Comparison of ENCODE assay signal across 16 cellular contexts in genomic region chr9:120980951-120981350, GRCh38.
"Had no signal": no experiment of that assay in that cellular context is flagged by ENCODE, and none has a peak within 500 bp of the region (broad histone marks: within the 10 kb centered on the region; RNA-seq: fewer than 3 reads in every experiment).

No MANE protein-coding gene starts in this region.

- H3K4me1 Mint-ChIP-seq: activated naive CD8-positive, alpha-beta T cell treated with anti-CD3 and anti-CD28 coated beads for 36 hours; immature natural killer cell had no signal

- H3K4me1 ChIP-seq: transverse colon had no signal

- H3K36me3 Mint-ChIP-seq: activated CD4-positive, alpha-beta memory T cell treated with anti-CD3 and anti-CD28 coated beads for 36 hours; activated naive CD8-positive, alpha-beta T cell treated with anti-CD3 and anti-CD28 coated beads for 36 hours; immature natural killer cell; naive thymus-derived CD8-positive, alpha-beta T cell had no signal

- H3K9me3 Mint-ChIP-seq: activated CD4-positive, alpha-beta memory T cell treated with anti-CD3 and anti-CD28 coated beads for 36 hours; activated naive CD8-positive, alpha-beta T cell treated with anti-CD3 and anti-CD28 coated beads for 36 hours; activated T-cell treated with anti-CD3 and anti-CD28 coated beads, Interleukin-2, amount 50 U/mL, for 4 hours; immature natural killer cell; naive thymus-derived CD8-positive, alpha-beta T cell had no signal

- DNase-seq: activated CD4-positive, alpha-beta memory T cell treated with anti-CD3 and anti-CD28 coated beads for 36 hours; activated effector memory CD4-positive, alpha-beta T cell treated with anti-CD3 and anti-CD28 coated beads, Interleukin-2, amount 50 U/mL, for 16 hours; activated naive CD8-positive, alpha-beta T cell treated with anti-CD3 and anti-CD28 coated beads for 36 hours; activated T-cell treated with anti-CD3 and anti-CD28 coated beads, Interleukin-2, amount 50 U/mL, for 4 hours; anterior cingulate cortex; cerebellar nuclear complex; hypothalamus; left colon; mucosa of descending colon; stimulated activated CD4-positive, alpha-beta T cell treated with anti-CD3 and anti-CD28 coated beads, Interleukin-2, amount 100 ng/mL, for 24 hours; substantia nigra; transverse colon had no signal

- H3K4me3 ChIP-seq: lung, mucosa of descending colon, right atrium auricular region, transverse colon had no signal

- H3K4me3 Mint-ChIP-seq: activated CD4-positive, alpha-beta memory T cell treated with anti-CD3 and anti-CD28 coated beads for 36 hours; activated naive CD8-positive, alpha-beta T cell treated with anti-CD3 and anti-CD28 coated beads for 36 hours; activated T-cell treated with anti-CD3 and anti-CD28 coated beads, Interleukin-2, amount 50 U/mL, for 4 hours; immature natural killer cell; naive thymus-derived CD8-positive, alpha-beta T cell had no signal

- H3K27me3 Mint-ChIP-seq: activated CD4-positive, alpha-beta memory T cell treated with anti-CD3 and anti-CD28 coated beads for 36 hours; activated naive CD8-positive, alpha-beta T cell treated with anti-CD3 and anti-CD28 coated beads for 36 hours; naive thymus-derived CD8-positive, alpha-beta T cell had no signal

- H3K27ac Mint-ChIP-seq: activated CD4-positive, alpha-beta memory T cell treated with anti-CD3 and anti-CD28 coated beads for 36 hours; activated naive CD8-positive, alpha-beta T cell treated with anti-CD3 and anti-CD28 coated beads for 36 hours; immature natural killer cell; naive thymus-derived CD8-positive, alpha-beta T cell had no signal

- H3K27me3 ChIP-seq: right atrium auricular region, transverse colon had no signal

- H3K9me3 ChIP-seq: mucosa of descending colon, right atrium auricular region, transverse colon had no signal

- H3K27ac ChIP-seq: right atrium auricular region, transverse colon had no signal

- H3K36me3 ChIP-seq: right atrium auricular region, transverse colon had no signal
